ENCODE assay signal across 1 cellular context in genomic region chr10:112996462-112996861, GRCh38.
TF ChIP-seq lines count a peak whose summit lies in the region.

No MANE protein-coding gene starts in this region.

TF ChIP-seq in WTC11, 78 proteins besides CTCF, POLR2A, EP300 and RAD21 (continued from another document):
- TF ChIP-seq ZNF532 (CRISPR knock-in tag; IDR thresholded peaks at IDR 0.05; ENCODE audit: borderline replicate concordance) = no peak
